Comparison of ENCODE assay signal across 8 cellular contexts in genomic region chr7:5365976-5366625, GRCh38. TPM values are rescaled to one million over a fixed set of nuclear protein-coding genes. Genes with fewer than 3 reads are reported as not detected.
DNase-seq lines count a peak whose midpoint lies in the region; ATAC-seq and TF ChIP-seq lines count a peak whose summit lies in the region.
"Not testable (repeated sequence)": the region's sequence is repeated elsewhere in the genome, so short reads cannot be mapped to it uniquely, and the experiment has no call there.

No MANE protein-coding gene starts in this region.

- not testable (repeated sequence) for H3K27me3 ChIP-seq in Peyer's patch

- TF ChIP-seq CTCF in Peyer's patch (IDR thresholded peaks at IDR 0.05), result peak; percentile 55 to 87 (median 79)
- peak; percentile 82 for TF ChIP-seq CTCF in epithelial cell of esophagus (IDR thresholded peaks at IDR 0.05; ENCODE audit: insufficient read depth, low read depth, low read length, missing control alignments)

- H3K9me3 ChIP-seq in Peyer's patch, result not testable (repeated sequence)

- TF ChIP-seq POLR2A in Peyer's patch (IDR thresholded peaks at IDR 0.05), result not testable (repeated sequence)

- DNase-seq in COLO829 (ENCODE audit: low spot score), result peak; percentile 92
- DNase-seq in M059J (ENCODE audit: low read depth), result peak; percentile 94
- peak in 2 of 3 donors; percentile 57 to 82 for DNase-seq in Peyer's patch
- peak; percentile 48 for DNase-seq in activated T-cell treated with anti-CD3 and anti-CD28 coated beads for 24 hours (ENCODE audit: low read depth)
- DNase-seq in epithelial cell of esophagus (ENCODE audit: low read depth), result peak; percentile 75
- peak; percentile 71 for DNase-seq in midbrain (lab: John Stamatoyannopoulos, UW)
- peak; percentile 33 to 47 for DNase-seq in stimulated activated CD8-positive, alpha-beta memory T cell treated with anti-CD3 and anti-CD28 coated beads, Interleukin-2, amount 100 ng/mL, for 1 hour (ENCODE audit: low read depth in 2 of 2)

- not testable (repeated sequence) for H3K27ac ChIP-seq in Peyer's patch

- peaks cover 0 to 51% (median 0%) of the 10 kb centered on the region in 3 donors for H3K36me3 ChIP-seq in Peyer's patch

- not testable (repeated sequence) for H3K4me3 ChIP-seq in Peyer's patch; epithelial cell of esophagus (ENCODE audit: low read length)

- not testable (repeated sequence) for H3K4me1 ChIP-seq in Peyer's patch

- ATAC-seq in GM21576 (IDR thresholded peaks at IDR 0.05; ENCODE audit: unreplicated experiment), result peak; percentile 56

RNA-seq across cellular contexts. Expression of gene TNRC18, which starts 57.5 kb away (rescaled TPM):
- total RNA-seq in M059J (2014; rRNA removed; shearing (Covaris generic)), result 10.9 and 21.3 TPM in 2 replicates
- total RNA-seq in Peyer's patch, result 100 to 1,000 TPM; 112 to 325 (median 211) TPM

Comparison
In these comparisons a context has a peak if more than half of its experiments do, and no peak if none do; other contexts are left out.
1. DNase-seq: peak in every context shown above with its lines; median percentile 94 in M059J; 92 in COLO829; 75 in epithelial cell of esophagus; 71 in midbrain; 70 in Peyer's patch; 48 in activated T-cell treated with anti-CD3 and anti-CD28 coated beads for 24 hours; 40 in stimulated activated CD8-positive, alpha-beta memory T cell treated with anti-CD3 and anti-CD28 coated beads, Interleukin-2, amount 100 ng/mL, for 1 hour.